In the genomic region with DNA sequence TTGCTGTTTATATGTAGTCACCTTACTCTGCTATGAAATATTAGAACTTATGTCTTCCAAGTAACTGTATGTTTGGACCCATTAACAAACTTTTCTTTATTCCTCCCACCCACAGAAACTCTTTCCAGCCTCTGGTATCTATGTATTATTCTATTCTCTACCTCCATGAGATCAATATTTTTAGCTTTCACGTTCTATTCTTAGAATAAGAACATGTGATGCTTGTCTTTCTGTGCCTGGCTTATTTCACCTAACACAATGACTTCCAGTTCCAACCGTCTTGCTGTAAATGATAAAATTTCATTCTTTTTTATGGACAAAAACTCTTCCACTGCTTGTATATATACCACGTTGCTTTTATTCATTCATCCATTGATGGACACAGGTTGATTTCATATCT, we compare ENCODE assay signal across 10 cellular contexts. TPM values are rescaled to one million over a fixed set of nuclear protein-coding genes. Genes with fewer than 3 reads are reported as not detected.
"Had no signal": no experiment of that assay in that cellular context is flagged by ENCODE, and none has a peak within 500 bp of the region (broad histone marks: within the 10 kb centered on the region; RNA-seq: fewer than 3 reads in every experiment).

No MANE protein-coding gene starts in this region.

RNA-seq across cellular contexts. Expression of a gene that starts 14.4 kb away (rescaled TPM):
- total RNA-seq: OCI-LY7, PC-3, PC-9, Peyer's patch, Right ventricle myocardium inferior, RPMI7951, SJCRH30, SJSA1, SK-MEL-5 had no signal
- polyA plus RNA-seq: SK-N-SH had no signal

RNA-seq across cellular contexts. Expression of a gene that starts 39.3 kb away (rescaled TPM):
- total RNA-seq: OCI-LY7, PC-3, PC-9, Peyer's patch, Right ventricle myocardium inferior, RPMI7951, SJCRH30, SJSA1, SK-MEL-5 had no signal
- polyA plus RNA-seq: SK-N-SH had no signal
